In genomic region chrX:131987252-131987651, GRCh38 we compare ENCODE assay signal across 8 cellular contexts. TPM values are rescaled to one million over a fixed set of nuclear protein-coding genes. Genes with fewer than 3 reads are reported as not detected.
DNase-seq lines count a peak whose midpoint lies in the region; ATAC-seq, FAIRE-seq and TF ChIP-seq lines count a peak whose summit lies in the region.

No MANE protein-coding gene starts in this region.

- 0% methylated on average over 5 of the region's 5 CpGs for WGBS in GM12878 (ENCODE audit: insufficient coverage, insufficient replicate concordance, low lambda C conversion rate, missing lambda C conversion rate)

- SMC1A ChIA-PET in GM12878 (lab: Charles Lee; ENCODE audit: uncharacterized antibody, unreplicated experiment), result interaction anchor here (1.1 to 1.9 kb wide), 4 partner anchors 12 to 232 kb away, joined by 3 to 5 read pairs (median 4); partner anchors contain the start of gene RAP2C

- TF ChIP-seq CTCF in GM10248 (IDR thresholded peaks at IDR 0.05; ENCODE audit: control extremely low read depth, extremely low read depth, low read depth, missing control alignments) (no peak), GM12878 (IDR thresholded peaks at IDR 0.05 in 2 of 3, conservative IDR thresholded peaks at IDR 0.05 in 1 of 3; ENCODE audit: control insufficient read depth in 2 of 3, extremely low read depth in 1 of 3, insufficient read depth in 1 of 3, low read depth in 3 of 3, low read length in 3 of 3) (no peak)

- POLR2A ChIA-PET in GM10248 (lab: Yijun Ruan, JAX), result no interaction called here
- POLR2A ChIA-PET in GM12878 (lab: Charles Lee), result interaction anchor here (0.8 kb wide), 1 partner anchor 160 kb away, joined by 3 read pairs; no protein-coding TSS in a partner anchor

- H3K27ac ChIP-seq in GM12878 (ENCODE audit: control insufficient read depth, insufficient read depth), result peak overlapping the region; percentile 86

- in situ Hi-C loops in GM12878 (cut with MboI), result no loop called here

- H2AFZ ChIP-seq in GM12878 (ENCODE audit: control insufficient read depth, low read depth, low read length), result peak overlapping the region; percentile 74

- no TSS peak for BruUV-seq in GM12878 (replicated peaks; lab: Mats Ljungman, UMichigan)

- H3K27me3 ChIP-seq in GM12878 (replicated peaks in 1 of 2; ENCODE audit: control insufficient read depth in 2 of 2, insufficient read depth in 2 of 2, low read length in 1 of 2), result no peaks in the 10 kb centered on the region

- RAD21 ChIA-PET in GM12878 (lab: Charles Lee; ENCODE audit: unreplicated experiment), result interaction anchor here (1.5 kb wide), 1 partner anchor 34 kb away, joined by 4 read pairs; no protein-coding TSS in a partner anchor

- no peak for TF ChIP-seq POLR2A in GM12878 (IDR thresholded peaks at IDR 0.05; ENCODE audit: low read depth, low read length)

- intact Hi-C loops in GM12878 (cut with micrococcal nuclease; ENCODE audit: unreplicated experiment), result loop anchor here (1.0 kb wide), 1 partner anchor 36 kb away; the partner anchor contains the start of gene STK26

- no peaks in the 10 kb centered on the region; the same call in 1 of the 3 replicates for H3K9me3 ChIP-seq in GM12878 (replicated peaks; ENCODE audit: control insufficient read depth, insufficient read depth, low read length)

- peak; percentile 44 for FAIRE-seq in GM12878 (lab: Jason Lieb, UNC)

- DNase-seq in GM10248 (ENCODE audit: extremely low spot score) (peak; percentile 37), GM12878 (ENCODE audit: low read depth, low spot score) (peak; percentile 73), hepatic stellate cell (ENCODE audit: low spot score) (no peak), inferior parietal cortex (ENCODE audit: extremely low spot score) (no peak), T-helper 9 cell (no peak)
- DNase-seq in stimulated activated CD4-positive, alpha-beta T cell treated with anti-CD3 and anti-CD28 coated beads, Interleukin-12 subunit alpha, Interleukin-12 subunit beta, amount 100 ng/mL, for 4 hours, result no peak

- TF ChIP-seq EP300 in GM12878 (IDR thresholded peaks at IDR 0.05; ENCODE audit: borderline replicate concordance in 1 of 2, control insufficient read depth in 1 of 2, low read depth in 2 of 2, low read length in 2 of 2), result peak; percentile 57 to 88; a peak in 3 of 4 replicates

- H3K4me1 ChIP-seq in GM12878 (ENCODE audit: control insufficient read depth, insufficient read depth, low read length), result peaks cover 5% of the 10 kb centered on the region

- H3K9ac ChIP-seq in GM12878 (ENCODE audit: control insufficient read depth, insufficient read depth, low read length), result peak overlapping the region; percentile 64; the same call in 1 of the 2 replicates

- no peaks in the 10 kb centered on the region for H3K79me2 ChIP-seq in GM12878 (ENCODE audit: control insufficient read depth, insufficient read depth, low read length)

- H3K4me3 ChIP-seq in GM12878, result no peak overlapping the region

- no peaks in the 10 kb centered on the region for H4K20me1 ChIP-seq in GM12878 (ENCODE audit: control insufficient read depth, insufficient read depth)

- peak; percentile 98 for ATAC-seq in GM21381 (IDR thresholded peaks at IDR 0.05; ENCODE audit: unreplicated experiment)
- peak; percentile 99 for ATAC-seq in HG03571 (IDR thresholded peaks at IDR 0.05; ENCODE audit: unreplicated experiment)
- ATAC-seq in GM12878, result peak; percentile 99

- no peak for TF ChIP-seq RAD21 in GM12878 (IDR thresholded peaks at IDR 0.05; ENCODE audit: insufficient read depth, low read depth, low read length)

- H3K36me3 ChIP-seq in GM12878 (ENCODE audit: control insufficient read depth in 2 of 2, insufficient read depth in 2 of 2, low read length in 1 of 2), result no peaks in the 10 kb centered on the region

- H3K4me2 ChIP-seq in GM12878 (ENCODE audit: control insufficient read depth, insufficient read depth), result peak overlapping the region; percentile 68

- CTCF ChIA-PET in GM10248 (lab: Yijun Ruan, JAX) (no interaction called here), GM12878 (lab: Yijun Ruan, JAX) (interaction anchor here (0.9 kb wide), 2 partner anchors 35 to 145 kb away, joined by 3 read pairs; partner anchors contain the start of gene STK26)

TF ChIP-seq in GM12878, 131 proteins besides CTCF, POLR2A, EP300 and RAD21 (continues in another document):
- TF ChIP-seq SPI1 (IDR thresholded peaks at IDR 0.05; ENCODE audit: borderline replicate concordance, insufficient read depth, low read depth, low read length) (peak; percentile 99), IKZF2 (IDR thresholded peaks at IDR 0.05) (peak; percentile 54 to 61; a peak in 2 of 4 replicates), BCL11A (IDR thresholded peaks at IDR 0.05; ENCODE audit: low read depth, low read length) (0 out of 2 replicates have a peak, but pooled peaks have one; percentile 21), NBN (IDR thresholded peaks at IDR 0.05) (peak; percentile 82), RUNX3 (IDR thresholded peaks at IDR 0.05; ENCODE audit: low read length) (peak; percentile 89)
- TF ChIP-seq, protein P1, sequence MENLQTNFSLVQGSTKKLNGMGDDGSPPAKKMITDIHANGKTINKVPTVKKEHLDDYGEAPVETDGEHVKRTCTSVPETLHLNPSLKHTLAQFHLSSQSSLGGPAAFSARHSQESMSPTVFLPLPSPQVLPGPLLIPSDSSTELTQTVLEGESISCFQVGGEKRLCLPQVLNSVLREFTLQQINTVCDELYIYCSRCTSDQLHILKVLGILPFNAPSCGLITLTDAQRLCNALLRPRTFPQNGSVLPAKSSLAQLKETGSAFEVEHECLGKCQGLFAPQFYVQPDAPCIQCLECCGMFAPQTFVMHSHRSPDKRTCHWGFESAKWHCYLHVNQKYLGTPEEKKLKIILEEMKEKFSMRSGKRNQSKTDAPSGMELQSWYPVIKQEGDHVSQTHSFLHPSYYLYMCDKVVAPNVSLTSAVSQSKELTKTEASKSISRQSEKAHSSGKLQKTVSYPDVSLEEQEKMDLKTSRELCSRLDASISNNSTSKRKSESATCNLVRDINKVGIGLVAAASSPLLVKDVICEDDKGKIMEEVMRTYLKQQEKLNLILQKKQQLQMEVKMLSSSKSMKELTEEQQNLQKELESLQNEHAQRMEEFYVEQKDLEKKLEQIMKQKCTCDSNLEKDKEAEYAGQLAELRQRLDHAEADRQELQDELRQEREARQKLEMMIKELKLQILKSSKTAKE (IDR thresholded peaks at IDR 0.05; ENCODE audit: low read depth, poor library complexity, severe bottlenecking), result peak; percentile 76
- TF ChIP-seq, protein P2, sequence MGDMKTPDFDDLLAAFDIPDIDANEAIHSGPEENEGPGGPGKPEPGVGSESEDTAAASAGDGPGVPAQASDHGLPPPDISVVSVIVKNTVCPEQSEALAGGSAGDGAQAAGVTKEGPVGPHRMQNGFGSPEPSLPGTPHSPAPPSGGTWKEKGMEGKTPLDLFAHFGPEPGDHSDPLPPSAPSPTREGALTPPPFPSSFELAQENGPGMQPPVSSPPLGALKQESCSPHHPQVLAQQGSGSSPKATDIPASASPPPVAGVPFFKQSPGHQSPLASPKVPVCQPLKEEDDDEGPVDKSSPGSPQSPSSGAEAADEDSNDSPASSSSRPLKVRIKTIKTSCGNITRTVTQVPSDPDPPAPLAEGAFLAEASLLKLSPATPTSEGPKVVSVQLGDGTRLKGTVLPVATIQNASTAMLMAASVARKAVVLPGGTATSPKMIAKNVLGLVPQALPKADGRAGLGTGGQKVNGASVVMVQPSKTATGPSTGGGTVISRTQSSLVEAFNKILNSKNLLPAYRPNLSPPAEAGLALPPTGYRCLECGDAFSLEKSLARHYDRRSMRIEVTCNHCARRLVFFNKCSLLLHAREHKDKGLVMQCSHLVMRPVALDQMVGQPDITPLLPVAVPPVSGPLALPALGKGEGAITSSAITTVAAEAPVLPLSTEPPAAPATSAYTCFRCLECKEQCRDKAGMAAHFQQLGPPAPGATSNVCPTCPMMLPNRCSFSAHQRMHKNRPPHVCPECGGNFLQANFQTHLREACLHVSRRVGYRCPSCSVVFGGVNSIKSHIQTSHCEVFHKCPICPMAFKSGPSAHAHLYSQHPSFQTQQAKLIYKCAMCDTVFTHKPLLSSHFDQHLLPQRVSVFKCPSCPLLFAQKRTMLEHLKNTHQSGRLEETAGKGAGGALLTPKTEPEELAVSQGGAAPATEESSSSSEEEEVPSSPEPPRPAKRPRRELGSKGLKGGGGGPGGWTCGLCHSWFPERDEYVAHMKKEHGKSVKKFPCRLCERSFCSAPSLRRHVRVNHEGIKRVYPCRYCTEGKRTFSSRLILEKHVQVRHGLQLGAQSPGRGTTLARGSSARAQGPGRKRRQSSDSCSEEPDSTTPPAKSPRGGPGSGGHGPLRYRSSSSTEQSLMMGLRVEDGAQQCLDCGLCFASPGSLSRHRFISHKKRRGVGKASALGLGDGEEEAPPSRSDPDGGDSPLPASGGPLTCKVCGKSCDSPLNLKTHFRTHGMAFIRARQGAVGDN (IDR thresholded peaks at IDR 0.05), result peak; percentile 32; the same call in 1 of the 2 replicates
- TF ChIP-seq, protein P3, sequence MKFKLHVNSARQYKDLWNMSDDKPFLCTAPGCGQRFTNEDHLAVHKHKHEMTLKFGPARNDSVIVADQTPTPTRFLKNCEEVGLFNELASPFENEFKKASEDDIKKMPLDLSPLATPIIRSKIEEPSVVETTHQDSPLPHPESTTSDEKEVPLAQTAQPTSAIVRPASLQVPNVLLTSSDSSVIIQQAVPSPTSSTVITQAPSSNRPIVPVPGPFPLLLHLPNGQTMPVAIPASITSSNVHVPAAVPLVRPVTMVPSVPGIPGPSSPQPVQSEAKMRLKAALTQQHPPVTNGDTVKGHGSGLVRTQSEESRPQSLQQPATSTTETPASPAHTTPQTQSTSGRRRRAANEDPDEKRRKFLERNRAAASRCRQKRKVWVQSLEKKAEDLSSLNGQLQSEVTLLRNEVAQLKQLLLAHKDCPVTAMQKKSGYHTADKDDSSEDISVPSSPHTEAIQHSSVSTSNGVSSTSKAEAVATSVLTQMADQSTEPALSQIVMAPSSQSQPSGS (IDR thresholded peaks at IDR 0.05; ENCODE audit: low read length), result peak; percentile 77

RNA-seq across cellular contexts. Expression of gene STK26, which starts 35.9 kb away (rescaled TPM):
- total RNA-seq in GM12878 (2013; cell fraction: nucleolus; rRNA removed), result 31.9 and 34.4 TPM in 2 replicates
- total RNA-seq in GM12878 (2014; rRNA removed), result 57.0 and 75.4 TPM in 2 replicates
- total RNA-seq in GM12878 (2014; rRNA removed; fragmentation: Illumina TruSeq; extraction: Trizol), result 76.9 and 78.6 TPM in 2 replicates
- 53.0 and 56.9 TPM in 2 replicates for total RNA-seq in GM12878 (2021)
- polyA plus RNA-seq in GM12878 (2011; ENCODE audit: low read depth), result 18.8 TPM
- polyA plus RNA-seq in GM12878 (2011; rRNA removed), result 60.8 and 97.1 TPM in 2 replicates
- 16.4 and 16.9 TPM in 2 replicates for polyA plus RNA-seq in GM12878 (2011; cell fraction: cytosol; rRNA removed)
- 29.4 and 31.0 TPM in 2 replicates for polyA plus RNA-seq in GM12878 (2011; cell fraction: nucleus; rRNA removed)
- polyA plus RNA-seq in GM12878 (2012), result 35.1 and 41.6 TPM in 2 replicates
- polyA plus RNA-seq in GM12878 (2014; fragmentation: Illumina TruSeq; extraction: Trizol), result 70.5 and 98.6 TPM in 2 replicates
- 10 to 100 TPM; 30.4 to 34.9 TPM for polyA plus RNA-seq in GM12878 (2014; fragmentation: Nextera tagmentation; extraction: Ambion mirVana)
- 35.4 and 40.2 TPM in 2 replicates for polyA plus RNA-seq in GM12878 (2014; rRNA removed)
- 10 to 100 TPM; 60.7 to 67.0 TPM for polyA plus RNA-seq in GM12878 (2016; fragmentation: Nextera tagmentation; extraction: Ambion mirVana)
- 24.9 and 29.9 TPM in 2 replicates for polyA minus RNA-seq in GM12878 (2011; rRNA and poly(A)+ RNA removed)
- polyA minus RNA-seq in GM12878 (2011; cell fraction: cytosol; rRNA and poly(A)+ RNA removed), result 19.5 and 20.8 TPM in 2 replicates
- polyA minus RNA-seq in GM12878 (2011; cell fraction: nucleus; rRNA and poly(A)+ RNA removed), result 8.2 and 10.0 TPM in 2 replicates

Comparison
In these comparisons a context has a peak if more than half of its experiments do, and no peak if none do; other contexts are left out.
1. DNase-seq: peak in GM10248 (single experiment) and GM12878 (single experiment); none in stimulated activated CD4-positive, alpha-beta T cell treated with anti-CD3 and anti-CD28 coated beads, Interleukin-12 subunit alpha, Interleukin-12 subunit beta, amount 100 ng/mL, for 4 hours (single experiment), hepatic stellate cell (single experiment), inferior parietal cortex (single experiment) and T-helper 9 cell (single experiment).
2. Peak in every context shown above with its lines, with median percentiles within 50 percentile points of each other: ATAC-seq.